2 cellular contexts compared by ENCODE assay signal in genomic region chr1:41434748-41435449, GRCh38.
TF ChIP-seq lines count a peak whose summit lies in the region.

No MANE protein-coding gene starts in this region.

TF ChIP-seq in HepG2, 621 proteins besides CTCF, POLR2A, EP300 and RAD21:
- TF ChIP-seq, protein P1, sequence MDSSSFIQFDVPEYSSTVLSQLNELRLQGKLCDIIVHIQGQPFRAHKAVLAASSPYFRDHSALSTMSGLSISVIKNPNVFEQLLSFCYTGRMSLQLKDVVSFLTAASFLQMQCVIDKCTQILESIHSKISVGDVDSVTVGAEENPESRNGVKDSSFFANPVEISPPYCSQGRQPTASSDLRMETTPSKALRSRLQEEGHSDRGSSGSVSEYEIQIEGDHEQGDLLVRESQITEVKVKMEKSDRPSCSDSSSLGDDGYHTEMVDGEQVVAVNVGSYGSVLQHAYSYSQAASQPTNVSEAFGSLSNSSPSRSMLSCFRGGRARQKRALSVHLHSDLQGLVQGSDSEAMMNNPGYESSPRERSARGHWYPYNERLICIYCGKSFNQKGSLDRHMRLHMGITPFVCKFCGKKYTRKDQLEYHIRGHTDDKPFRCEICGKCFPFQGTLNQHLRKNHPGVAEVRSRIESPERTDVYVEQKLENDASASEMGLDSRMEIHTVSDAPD (CRISPR knock-in tag; IDR thresholded peaks at IDR 0.05): no peak
- TF ChIP-seq ZNF768 (CRISPR knock-in tag; IDR thresholded peaks at IDR 0.05): peak; percentile 36; the same call in 1 of the 2 replicates
- no peak for TF ChIP-seq GPN1 (CRISPR knock-in tag; IDR thresholded peaks at IDR 0.05; ENCODE audit: borderline replicate concordance)
- TF ChIP-seq ZFP36 (IDR thresholded peaks at IDR 0.05; ENCODE audit: borderline replicate concordance, low read depth, low read length, partially characterized antibody): no peak
- no peak for TF ChIP-seq AGO2 (optimal IDR thresholded peaks at IDR 0.05; ENCODE audit: low read depth, low read length)
TF ChIP-seq in HepG2: peak in this region for 1.

TF ChIP-seq in K562, 482 proteins besides CTCF, POLR2A, EP300 and RAD21:
- no peak for TF ChIP-seq POLR3A (IDR thresholded peaks at IDR 0.05; ENCODE audit: borderline replicate concordance, extremely low read depth, insufficient read depth, insufficient read length)
- TF ChIP-seq RBM25 (IDR thresholded peaks at IDR 0.05; ENCODE audit: low read depth, low read length, severe bottlenecking): peak; percentile 40
- TF ChIP-seq KAT2B (IDR thresholded peaks at IDR 0.05; ENCODE audit: low read depth, low read length): no peak
- TF ChIP-seq CEBPB (tag; IDR thresholded peaks at IDR 0.05): peak; percentile 25; the same call in 1 of the 2 replicates
- TF ChIP-seq ZFP36 (IDR thresholded peaks at IDR 0.05; ENCODE audit: low read depth, low read length, partially characterized antibody): peak; percentile 47
